Comparison of ENCODE assay signal across 9 cellular contexts in the genomic region with DNA sequence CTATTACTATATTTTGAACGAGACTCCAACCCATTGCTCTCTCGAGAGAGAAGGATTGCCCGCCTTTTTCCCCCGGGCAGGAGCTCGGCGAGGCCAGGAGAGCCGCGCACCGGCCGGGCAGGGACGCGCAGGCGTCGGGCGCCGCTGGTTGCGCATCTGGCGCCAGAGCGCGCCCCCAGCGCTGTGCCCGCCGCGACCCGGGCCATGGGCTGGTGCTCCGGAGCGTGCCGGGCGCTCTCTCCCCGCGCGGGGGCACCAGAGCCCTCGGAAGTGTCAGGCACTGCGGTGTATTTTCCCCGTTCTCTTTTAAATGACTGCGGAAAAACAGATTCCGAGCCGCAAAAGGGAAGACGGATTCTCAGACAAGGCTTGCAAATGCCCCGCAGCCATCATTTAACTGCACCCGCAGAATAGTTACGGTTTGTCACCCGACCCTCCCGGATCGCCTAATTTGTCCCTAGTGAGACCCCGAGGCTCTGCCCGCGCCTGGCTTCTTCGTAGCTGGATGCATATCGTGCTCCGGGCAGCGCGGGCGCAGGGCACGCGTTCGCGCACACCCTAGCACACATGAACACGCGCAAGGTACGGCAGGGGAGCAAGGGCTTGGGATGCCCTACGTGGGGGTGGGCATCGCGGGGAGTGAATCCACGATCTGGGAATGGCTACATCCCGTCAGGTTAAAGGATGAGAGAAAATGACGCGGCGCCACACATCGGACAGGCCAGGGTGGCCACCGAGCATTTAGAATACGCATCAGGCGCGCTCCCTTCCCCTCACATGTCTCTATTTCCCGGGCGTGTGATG. TPM values are rescaled to one million over a fixed set of nuclear protein-coding genes. Genes with fewer than 3 reads are reported as not detected.
DNase-seq lines count a peak whose midpoint lies in the region; ATAC-seq and TF ChIP-seq lines count a peak whose summit lies in the region.
"Had no signal": no experiment of that assay in that cellular context is flagged by ENCODE, and none has a peak within 500 bp of the region (broad histone marks: within the 10 kb centered on the region; RNA-seq: fewer than 3 reads in every experiment).

No MANE protein-coding gene starts in this region.

- peaks cover 0 to 13% of the 10 kb centered on the region in 2 donors for H3K4me1 ChIP-seq in right atrium auricular region
- no peaks in the 10 kb centered on the region for H3K4me1 ChIP-seq in SJCRH30

- H3K36me3 ChIP-seq in right atrium auricular region = no peaks in the 10 kb centered on the region
- no peaks in the 10 kb centered on the region for H3K36me3 ChIP-seq in SJCRH30

- ATAC-seq in GM18873 (IDR thresholded peaks at IDR 0.05; ENCODE audit: low FRiP score, unreplicated experiment) = peak; percentile 42
- ATAC-seq in HG03139 (IDR thresholded peaks at IDR 0.05; ENCODE audit: unreplicated experiment) = peak; percentile 66

- peak; percentile 53 to 82 for TF ChIP-seq CTCF in right atrium auricular region (IDR thresholded peaks at IDR 0.05)

- H3K4me3 ChIP-seq in right atrium auricular region (peak overlapping the region; percentile 51 to 65), SJCRH30 (no peak overlapping the region)

- DNase-seq in AG20443 (ENCODE audit: low spot score) = peak; percentile 84
- DNase-seq in NCI-H748 (lab: John Stamatoyannopoulos, UW; ENCODE audit: unreplicated experiment) = peak; percentile 91
- DNase-seq in amniotic stem cell (lab: John Stamatoyannopoulos, UW) = peak; percentile 19
- DNase-seq in right atrium auricular region (ENCODE audit: low spot score) = peak; percentile 82
- DNase-seq in posterior vena cava (ENCODE audit: low spot score) = peak; percentile 93
- no peak for DNase-seq in SJCRH30

- peak overlapping the region; percentile 74 to 85 for H3K27ac ChIP-seq in right atrium auricular region
- no peak overlapping the region for H3K27ac ChIP-seq in SJCRH30

- no peaks in the 10 kb centered on the region for H3K9me3 ChIP-seq in right atrium auricular region
- no peaks in the 10 kb centered on the region for H3K9me3 ChIP-seq in SJCRH30 (replicated peaks)

- intact Hi-C loops in posterior vena cava (cut with DNase I) = no loop called here

- peaks cover 0 to 5% of the 10 kb centered on the region in 2 donors for H3K27me3 ChIP-seq in right atrium auricular region
- peaks cover 4% of the 10 kb centered on the region; the same call in 1 of the 2 replicates for H3K27me3 ChIP-seq in SJCRH30

RNA-seq across cellular contexts. Expression of a gene that starts 1.1 kb away (rescaled TPM):
- total RNA-seq in right atrium auricular region (10 to 100 TPM; 11.9 to 30.1 TPM), posterior vena cava (10 to 100 TPM; 19.2 to 43.8 TPM)
- total RNA-seq in SJCRH30 (2014; rRNA removed; shearing (Covaris generic)) = under 0.01 TPM in 1 of 2 replicates, not detected in the other
- total RNA-seq: HT1080 had no signal

Comparison
In these comparisons a context has a peak if more than half of its experiments do, and no peak if none do; other contexts are left out.
1. DNase-seq: peak in AG20443 (single experiment), NCI-H748 (single experiment), amniotic stem cell (single experiment), right atrium auricular region (single experiment) and posterior vena cava (single experiment); none in SJCRH30 (0 of 2).
2. RNA of a gene that starts 1.1 kb away (total RNA-seq): 19.2 to 43.8 TPM in posterior vena cava and 11.9 to 30.1 TPM in right atrium auricular region; under 0.01 TPM in SJCRH30; every median in the first group is over 10 times any median in the second.